In the genomic region with DNA sequence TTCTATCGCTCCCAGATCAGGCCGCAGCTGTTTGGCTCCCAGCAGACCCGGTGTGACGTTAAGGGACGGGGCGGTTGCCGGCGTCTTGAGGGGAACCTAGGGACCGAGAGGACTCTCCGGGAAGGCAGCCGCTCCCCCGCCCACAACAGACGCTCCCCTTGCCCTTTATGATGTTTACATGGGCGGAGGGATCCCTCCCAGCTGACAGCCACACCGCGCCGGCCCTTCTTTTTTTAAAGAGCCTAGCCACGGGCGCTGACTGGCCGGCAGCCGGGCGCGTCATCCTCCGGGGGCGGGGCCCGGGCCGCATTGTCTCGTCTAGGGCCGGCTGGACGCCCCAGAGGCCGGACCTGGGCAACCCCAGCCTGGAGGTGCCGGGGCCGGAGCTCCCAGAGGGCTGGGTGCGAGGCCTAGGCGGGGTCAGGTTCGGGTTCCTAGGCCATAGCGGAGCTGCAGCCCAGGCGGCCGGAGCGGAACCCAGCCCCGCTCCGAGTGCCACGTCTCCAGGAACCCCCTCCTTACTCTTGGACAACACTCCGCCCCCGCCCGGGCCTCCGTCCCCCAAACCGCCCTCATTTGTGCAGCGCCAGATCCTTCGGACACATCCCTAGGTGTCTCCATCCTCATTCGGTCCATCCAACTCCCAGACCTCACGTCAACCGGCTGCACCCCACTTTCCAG, we compare ENCODE assay signal across 1 cellular context.
TF ChIP-seq lines count a peak whose summit lies in the region.

A gene (plus strand): TSS at position 340 of the 681 bp plus-strand sequence.

TF ChIP-seq in GM12878, 131 proteins besides CTCF, POLR2A, EP300 and RAD21 (continued from another document and continues in another):
- TF ChIP-seq, protein P1, sequence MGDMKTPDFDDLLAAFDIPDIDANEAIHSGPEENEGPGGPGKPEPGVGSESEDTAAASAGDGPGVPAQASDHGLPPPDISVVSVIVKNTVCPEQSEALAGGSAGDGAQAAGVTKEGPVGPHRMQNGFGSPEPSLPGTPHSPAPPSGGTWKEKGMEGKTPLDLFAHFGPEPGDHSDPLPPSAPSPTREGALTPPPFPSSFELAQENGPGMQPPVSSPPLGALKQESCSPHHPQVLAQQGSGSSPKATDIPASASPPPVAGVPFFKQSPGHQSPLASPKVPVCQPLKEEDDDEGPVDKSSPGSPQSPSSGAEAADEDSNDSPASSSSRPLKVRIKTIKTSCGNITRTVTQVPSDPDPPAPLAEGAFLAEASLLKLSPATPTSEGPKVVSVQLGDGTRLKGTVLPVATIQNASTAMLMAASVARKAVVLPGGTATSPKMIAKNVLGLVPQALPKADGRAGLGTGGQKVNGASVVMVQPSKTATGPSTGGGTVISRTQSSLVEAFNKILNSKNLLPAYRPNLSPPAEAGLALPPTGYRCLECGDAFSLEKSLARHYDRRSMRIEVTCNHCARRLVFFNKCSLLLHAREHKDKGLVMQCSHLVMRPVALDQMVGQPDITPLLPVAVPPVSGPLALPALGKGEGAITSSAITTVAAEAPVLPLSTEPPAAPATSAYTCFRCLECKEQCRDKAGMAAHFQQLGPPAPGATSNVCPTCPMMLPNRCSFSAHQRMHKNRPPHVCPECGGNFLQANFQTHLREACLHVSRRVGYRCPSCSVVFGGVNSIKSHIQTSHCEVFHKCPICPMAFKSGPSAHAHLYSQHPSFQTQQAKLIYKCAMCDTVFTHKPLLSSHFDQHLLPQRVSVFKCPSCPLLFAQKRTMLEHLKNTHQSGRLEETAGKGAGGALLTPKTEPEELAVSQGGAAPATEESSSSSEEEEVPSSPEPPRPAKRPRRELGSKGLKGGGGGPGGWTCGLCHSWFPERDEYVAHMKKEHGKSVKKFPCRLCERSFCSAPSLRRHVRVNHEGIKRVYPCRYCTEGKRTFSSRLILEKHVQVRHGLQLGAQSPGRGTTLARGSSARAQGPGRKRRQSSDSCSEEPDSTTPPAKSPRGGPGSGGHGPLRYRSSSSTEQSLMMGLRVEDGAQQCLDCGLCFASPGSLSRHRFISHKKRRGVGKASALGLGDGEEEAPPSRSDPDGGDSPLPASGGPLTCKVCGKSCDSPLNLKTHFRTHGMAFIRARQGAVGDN (IDR thresholded peaks at IDR 0.05) = 0 out of 2 replicates have a peak, but pooled peaks have one; percentile 1
- TF ChIP-seq HCFC1 (IDR thresholded peaks at IDR 0.05; ENCODE audit: low read length) = no peak; the same call in 1 of the 2 replicates
- TF ChIP-seq CEBPB (IDR thresholded peaks at IDR 0.05; ENCODE audit: borderline replicate concordance in 1 of 2, low read depth in 2 of 2, low read length in 2 of 2) = no peak
- no peak for TF ChIP-seq SPI1 (IDR thresholded peaks at IDR 0.05; ENCODE audit: borderline replicate concordance, insufficient read depth, low read depth, low read length)
- no peak for TF ChIP-seq NR2C2 (IDR thresholded peaks at IDR 0.05; ENCODE audit: borderline replicate concordance, control insufficient read depth, insufficient read length, low read depth)
- TF ChIP-seq, protein P2, sequence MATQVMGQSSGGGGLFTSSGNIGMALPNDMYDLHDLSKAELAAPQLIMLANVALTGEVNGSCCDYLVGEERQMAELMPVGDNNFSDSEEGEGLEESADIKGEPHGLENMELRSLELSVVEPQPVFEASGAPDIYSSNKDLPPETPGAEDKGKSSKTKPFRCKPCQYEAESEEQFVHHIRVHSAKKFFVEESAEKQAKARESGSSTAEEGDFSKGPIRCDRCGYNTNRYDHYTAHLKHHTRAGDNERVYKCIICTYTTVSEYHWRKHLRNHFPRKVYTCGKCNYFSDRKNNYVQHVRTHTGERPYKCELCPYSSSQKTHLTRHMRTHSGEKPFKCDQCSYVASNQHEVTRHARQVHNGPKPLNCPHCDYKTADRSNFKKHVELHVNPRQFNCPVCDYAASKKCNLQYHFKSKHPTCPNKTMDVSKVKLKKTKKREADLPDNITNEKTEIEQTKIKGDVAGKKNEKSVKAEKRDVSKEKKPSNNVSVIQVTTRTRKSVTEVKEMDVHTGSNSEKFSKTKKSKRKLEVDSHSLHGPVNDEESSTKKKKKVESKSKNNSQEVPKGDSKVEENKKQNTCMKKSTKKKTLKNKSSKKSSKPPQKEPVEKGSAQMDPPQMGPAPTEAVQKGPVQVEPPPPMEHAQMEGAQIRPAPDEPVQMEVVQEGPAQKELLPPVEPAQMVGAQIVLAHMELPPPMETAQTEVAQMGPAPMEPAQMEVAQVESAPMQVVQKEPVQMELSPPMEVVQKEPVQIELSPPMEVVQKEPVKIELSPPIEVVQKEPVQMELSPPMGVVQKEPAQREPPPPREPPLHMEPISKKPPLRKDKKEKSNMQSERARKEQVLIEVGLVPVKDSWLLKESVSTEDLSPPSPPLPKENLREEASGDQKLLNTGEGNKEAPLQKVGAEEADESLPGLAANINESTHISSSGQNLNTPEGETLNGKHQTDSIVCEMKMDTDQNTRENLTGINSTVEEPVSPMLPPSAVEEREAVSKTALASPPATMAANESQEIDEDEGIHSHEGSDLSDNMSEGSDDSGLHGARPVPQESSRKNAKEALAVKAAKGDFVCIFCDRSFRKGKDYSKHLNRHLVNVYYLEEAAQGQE (IDR thresholded peaks at IDR 0.05; ENCODE audit: low read depth, low read length) = no peak
- no peak for TF ChIP-seq SIX5 (IDR thresholded peaks at IDR 0.05; ENCODE audit: low read depth, low read length, severe bottlenecking)
- TF ChIP-seq BCL11A (IDR thresholded peaks at IDR 0.05; ENCODE audit: low read depth, low read length) = no peak
- TF ChIP-seq, protein P3, sequence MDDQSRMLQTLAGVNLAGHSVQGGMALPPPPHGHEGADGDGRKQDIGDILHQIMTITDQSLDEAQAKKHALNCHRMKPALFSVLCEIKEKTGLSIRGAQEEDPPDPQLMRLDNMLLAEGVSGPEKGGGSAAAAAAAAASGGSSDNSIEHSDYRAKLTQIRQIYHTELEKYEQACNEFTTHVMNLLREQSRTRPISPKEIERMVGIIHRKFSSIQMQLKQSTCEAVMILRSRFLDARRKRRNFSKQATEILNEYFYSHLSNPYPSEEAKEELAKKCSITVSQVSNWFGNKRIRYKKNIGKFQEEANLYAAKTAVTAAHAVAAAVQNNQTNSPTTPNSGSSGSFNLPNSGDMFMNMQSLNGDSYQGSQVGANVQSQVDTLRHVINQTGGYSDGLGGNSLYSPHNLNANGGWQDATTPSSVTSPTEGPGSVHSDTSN (IDR thresholded peaks at IDR 0.05; ENCODE audit: insufficient replicate concordance, low read depth, low read length) = peak; percentile 89
- TF ChIP-seq, protein P4, sequence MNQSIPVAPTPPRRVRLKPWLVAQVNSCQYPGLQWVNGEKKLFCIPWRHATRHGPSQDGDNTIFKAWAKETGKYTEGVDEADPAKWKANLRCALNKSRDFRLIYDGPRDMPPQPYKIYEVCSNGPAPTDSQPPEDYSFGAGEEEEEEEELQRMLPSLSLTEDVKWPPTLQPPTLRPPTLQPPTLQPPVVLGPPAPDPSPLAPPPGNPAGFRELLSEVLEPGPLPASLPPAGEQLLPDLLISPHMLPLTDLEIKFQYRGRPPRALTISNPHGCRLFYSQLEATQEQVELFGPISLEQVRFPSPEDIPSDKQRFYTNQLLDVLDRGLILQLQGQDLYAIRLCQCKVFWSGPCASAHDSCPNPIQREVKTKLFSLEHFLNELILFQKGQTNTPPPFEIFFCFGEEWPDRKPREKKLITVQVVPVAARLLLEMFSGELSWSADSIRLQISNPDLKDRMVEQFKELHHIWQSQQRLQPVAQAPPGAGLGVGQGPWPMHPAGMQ (IDR thresholded peaks at IDR 0.05; ENCODE audit: borderline replicate concordance) = no peak
- TF ChIP-seq NFIC (IDR thresholded peaks at IDR 0.05; ENCODE audit: low read depth, low read length) = no peak
- no peak for TF ChIP-seq EED (IDR thresholded peaks at IDR 0.05; ENCODE audit: low read depth)
- TF ChIP-seq, protein P5, sequence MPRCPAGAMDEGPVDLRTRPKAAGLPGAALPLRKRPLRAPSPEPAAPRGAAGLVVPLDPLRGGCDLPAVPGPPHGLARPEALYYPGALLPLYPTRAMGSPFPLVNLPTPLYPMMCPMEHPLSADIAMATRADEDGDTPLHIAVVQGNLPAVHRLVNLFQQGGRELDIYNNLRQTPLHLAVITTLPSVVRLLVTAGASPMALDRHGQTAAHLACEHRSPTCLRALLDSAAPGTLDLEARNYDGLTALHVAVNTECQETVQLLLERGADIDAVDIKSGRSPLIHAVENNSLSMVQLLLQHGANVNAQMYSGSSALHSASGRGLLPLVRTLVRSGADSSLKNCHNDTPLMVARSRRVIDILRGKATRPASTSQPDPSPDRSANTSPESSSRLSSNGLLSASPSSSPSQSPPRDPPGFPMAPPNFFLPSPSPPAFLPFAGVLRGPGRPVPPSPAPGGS (IDR thresholded peaks at IDR 0.05; ENCODE audit: borderline replicate concordance, insufficient read depth, low read depth, low read length, poor library complexity, severe bottlenecking) = no peak
- peak; percentile 31 for TF ChIP-seq MYC (IDR thresholded peaks at IDR 0.05; ENCODE audit: insufficient read depth, insufficient read length, insufficient replicate concordance, low read length, severe bottlenecking)
- TF ChIP-seq MEF2B (IDR thresholded peaks at IDR 0.05; ENCODE audit: partially characterized antibody, poor library complexity, severe bottlenecking) = no peak
- no peak for TF ChIP-seq PAX8 (IDR thresholded peaks at IDR 0.05)
- TF ChIP-seq, protein P6, sequence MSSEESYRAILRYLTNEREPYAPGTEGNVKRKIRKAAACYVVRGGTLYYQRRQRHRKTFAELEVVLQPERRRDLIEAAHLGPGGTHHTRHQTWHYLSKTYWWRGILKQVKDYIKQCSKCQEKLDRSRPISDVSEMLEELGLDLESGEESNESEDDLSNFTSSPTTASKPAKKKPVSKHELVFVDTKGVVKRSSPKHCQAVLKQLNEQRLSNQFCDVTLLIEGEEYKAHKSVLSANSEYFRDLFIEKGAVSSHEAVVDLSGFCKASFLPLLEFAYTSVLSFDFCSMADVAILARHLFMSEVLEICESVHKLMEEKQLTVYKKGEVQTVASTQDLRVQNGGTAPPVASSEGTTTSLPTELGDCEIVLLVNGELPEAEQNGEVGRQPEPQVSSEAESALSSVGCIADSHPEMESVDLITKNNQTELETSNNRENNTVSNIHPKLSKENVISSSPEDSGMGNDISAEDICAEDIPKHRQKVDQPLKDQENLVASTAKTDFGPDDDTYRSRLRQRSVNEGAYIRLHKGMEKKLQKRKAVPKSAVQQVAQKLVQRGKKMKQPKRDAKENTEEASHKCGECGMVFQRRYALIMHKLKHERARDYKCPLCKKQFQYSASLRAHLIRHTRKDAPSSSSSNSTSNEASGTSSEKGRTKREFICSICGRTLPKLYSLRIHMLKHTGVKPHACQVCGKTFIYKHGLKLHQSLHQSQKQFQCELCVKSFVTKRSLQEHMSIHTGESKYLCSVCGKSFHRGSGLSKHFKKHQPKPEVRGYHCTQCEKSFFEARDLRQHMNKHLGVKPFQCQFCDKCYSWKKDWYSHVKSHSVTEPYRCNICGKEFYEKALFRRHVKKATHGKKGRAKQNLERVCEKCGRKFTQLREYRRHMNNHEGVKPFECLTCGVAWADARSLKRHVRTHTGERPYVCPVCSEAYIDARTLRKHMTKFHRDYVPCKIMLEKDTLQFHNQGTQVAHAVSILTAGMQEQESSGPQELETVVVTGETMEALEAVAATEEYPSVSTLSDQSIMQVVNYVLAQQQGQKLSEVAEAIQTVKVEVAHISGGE (CRISPR knock-in tag; IDR thresholded peaks at IDR 0.05) = no peak
- peak; percentile 66; the same call in 1 of the 2 replicates for TF ChIP-seq DPF2 (IDR thresholded peaks at IDR 0.05)
- no peak for TF ChIP-seq GABPA (IDR thresholded peaks at IDR 0.05; ENCODE audit: low read depth)
- peak; percentile 15; the same call in 1 of the 2 replicates for TF ChIP-seq TCF12 (IDR thresholded peaks at IDR 0.05; ENCODE audit: low read depth, low read length)
- no peak; the same call in 1 of the 2 replicates for TF ChIP-seq RB1 (IDR thresholded peaks at IDR 0.05; ENCODE audit: borderline replicate concordance)
- TF ChIP-seq, protein P7, sequence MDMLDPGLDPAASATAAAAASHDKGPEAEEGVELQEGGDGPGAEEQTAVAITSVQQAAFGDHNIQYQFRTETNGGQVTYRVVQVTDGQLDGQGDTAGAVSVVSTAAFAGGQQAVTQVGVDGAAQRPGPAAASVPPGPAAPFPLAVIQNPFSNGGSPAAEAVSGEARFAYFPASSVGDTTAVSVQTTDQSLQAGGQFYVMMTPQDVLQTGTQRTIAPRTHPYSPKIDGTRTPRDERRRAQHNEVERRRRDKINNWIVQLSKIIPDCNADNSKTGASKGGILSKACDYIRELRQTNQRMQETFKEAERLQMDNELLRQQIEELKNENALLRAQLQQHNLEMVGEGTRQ (IDR thresholded peaks at IDR 0.05; ENCODE audit: borderline replicate concordance, low read depth, low read length) = peak; percentile 17
- TF ChIP-seq CBX3 (IDR thresholded peaks at IDR 0.05; ENCODE audit: borderline replicate concordance, low read depth) = no peak
- TF ChIP-seq, protein P8, sequence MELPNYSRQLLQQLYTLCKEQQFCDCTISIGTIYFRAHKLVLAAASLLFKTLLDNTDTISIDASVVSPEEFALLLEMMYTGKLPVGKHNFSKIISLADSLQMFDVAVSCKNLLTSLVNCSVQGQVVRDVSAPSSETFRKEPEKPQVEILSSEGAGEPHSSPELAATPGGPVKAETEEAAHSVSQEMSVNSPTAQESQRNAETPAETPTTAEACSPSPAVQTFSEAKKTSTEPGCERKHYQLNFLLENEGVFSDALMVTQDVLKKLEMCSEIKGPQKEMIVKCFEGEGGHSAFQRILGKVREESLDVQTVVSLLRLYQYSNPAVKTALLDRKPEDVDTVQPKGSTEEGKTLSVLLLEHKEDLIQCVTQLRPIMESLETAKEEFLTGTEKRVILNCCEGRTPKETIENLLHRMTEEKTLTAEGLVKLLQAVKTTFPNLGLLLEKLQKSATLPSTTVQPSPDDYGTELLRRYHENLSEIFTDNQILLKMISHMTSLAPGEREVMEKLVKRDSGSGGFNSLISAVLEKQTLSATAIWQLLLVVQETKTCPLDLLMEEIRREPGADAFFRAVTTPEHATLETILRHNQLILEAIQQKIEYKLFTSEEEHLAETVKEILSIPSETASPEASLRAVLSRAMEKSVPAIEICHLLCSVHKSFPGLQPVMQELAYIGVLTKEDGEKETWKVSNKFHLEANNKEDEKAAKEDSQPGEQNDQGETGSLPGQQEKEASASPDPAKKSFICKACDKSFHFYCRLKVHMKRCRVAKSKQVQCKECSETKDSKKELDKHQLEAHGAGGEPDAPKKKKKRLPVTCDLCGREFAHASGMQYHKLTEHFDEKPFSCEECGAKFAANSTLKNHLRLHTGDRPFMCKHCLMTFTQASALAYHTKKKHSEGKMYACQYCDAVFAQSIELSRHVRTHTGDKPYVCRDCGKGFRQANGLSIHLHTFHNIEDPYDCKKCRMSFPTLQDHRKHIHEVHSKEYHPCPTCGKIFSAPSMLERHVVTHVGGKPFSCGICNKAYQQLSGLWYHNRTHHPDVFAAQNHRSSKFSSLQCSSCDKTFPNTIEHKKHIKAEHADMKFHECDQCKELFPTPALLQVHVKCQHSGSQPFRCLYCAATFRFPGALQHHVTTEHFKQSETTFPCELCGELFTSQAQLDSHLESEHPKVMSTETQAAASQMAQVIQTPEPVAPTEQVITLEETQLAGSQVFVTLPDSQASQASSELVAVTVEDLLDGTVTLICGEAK (IDR thresholded peaks at IDR 0.05; ENCODE audit: borderline replicate concordance) = no peak
- peak; percentile 64; the same call in 1 of the 2 replicates for TF ChIP-seq YY1 (IDR thresholded peaks at IDR 0.05; ENCODE audit: low read depth, low read length)
- TF ChIP-seq JUNB (IDR thresholded peaks at IDR 0.05) = no peak
- no peak for TF ChIP-seq BACH1 (IDR thresholded peaks at IDR 0.05; ENCODE audit: borderline replicate concordance)
- TF ChIP-seq EZH2 (IDR thresholded peaks at IDR 0.05; ENCODE audit: borderline replicate concordance, control insufficient read depth, low read depth, low read length) = no peak
- TF ChIP-seq SREBF2 (IDR thresholded peaks at IDR 0.05; ENCODE audit: low read length) = no peak
- no peak for TF ChIP-seq SMAD1 (IDR thresholded peaks at IDR 0.05; ENCODE audit: low read depth, partially characterized antibody)
- peak; percentile 79 for TF ChIP-seq RUNX3 (IDR thresholded peaks at IDR 0.05; ENCODE audit: low read length)
- TF ChIP-seq, protein P9, sequence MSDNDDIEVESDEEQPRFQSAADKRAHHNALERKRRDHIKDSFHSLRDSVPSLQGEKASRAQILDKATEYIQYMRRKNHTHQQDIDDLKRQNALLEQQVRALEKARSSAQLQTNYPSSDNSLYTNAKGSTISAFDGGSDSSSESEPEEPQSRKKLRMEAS (IDR thresholded peaks at IDR 0.05; ENCODE audit: low read depth, low read length) = peak; percentile 81
